39 cellular contexts compared by ENCODE assay signal in genomic region chr2:236289766-236290462, GRCh38. TPM values are rescaled to one million over a fixed set of nuclear protein-coding genes. Genes with fewer than 3 reads are reported as not detected.
"Had no signal": no experiment of that assay in that cellular context is flagged by ENCODE, and none has a peak within 500 bp of the region (broad histone marks: within the 10 kb centered on the region; RNA-seq: fewer than 3 reads in every experiment).

No MANE protein-coding gene starts in this region.

- DNase-seq: activated CD4-positive, alpha-beta memory T cell treated with anti-CD3 and anti-CD28 coated beads, Interleukin-2, amount 10 ng/mL, durations not matched to agents 7 days and 5 days; activated CD4-positive, alpha-beta T cell treated with anti-CD3 and anti-CD28 coated beads for 1 hour; activated CD4-positive, alpha-beta T cell treated with anti-CD3 and anti-CD28 coated beads for 48 hours; activated CD4-positive, CD25-positive, alpha-beta regulatory T cell; activated CD8-positive, alpha-beta memory T cell treated with anti-CD3 and anti-CD28 coated beads for 24 hours; activated CD8-positive, alpha-beta memory T cell treated with anti-CD3 and anti-CD28 coated beads, Interleukin-2, amount 10 ng/mL, durations not matched to agents 7 days and 5 days; activated effector memory CD4-positive, alpha-beta T cell treated with anti-CD3 and anti-CD28 coated beads, Interleukin-2, amount 50 U/mL, for 16 hours; activated naive CD4-positive, alpha-beta T cell; activated naive CD4-positive, alpha-beta T cell treated with anti-CD3 and anti-CD28 coated beads, Interleukin-2, amount 50 U/mL, for 16 hours; activated naive CD8-positive, alpha-beta T cell treated with anti-CD3 and anti-CD28 coated beads for 36 hours; activated T-cell treated with anti-CD3 and anti-CD28 coated beads, Interleukin-2, amount 50 U/mL, for 1 hour; activated T-cell treated with anti-CD3 and anti-CD28 coated beads, Interleukin-2, amount 50 U/mL, for 72 hours; amniotic stem cell; aorta; brain microvascular endothelial cell; Karpas-422; KBM-7; NCI-H1105 treated with DMSO at 0.1 percent for 48 hours; NCI-H1436; NCI-H1694; NCI-H1930; NCI-H2081 treated with DMSO at 0.1 percent for 48 hours; NCI-H226; NCI-H446 treated with DMSO at 0.1 percent for 48 hours; NCI-H524; NCI-H69; NCI-H82; NK-92 treated with Interleukin-12 subunit alpha and Interleukin-12 subunit beta, amount 100 ng/mL, for 24 hours; PC-9; SW 1271; T-helper 1 cell; T-helper 2 cell; T-helper 9 cell had no signal

- H2AFZ ChIP-seq: PC-9 had no signal

- H3K27ac ChIP-seq: brain microvascular endothelial cell, PC-9, RWPE1, VCaP had no signal

- H3K4me3 ChIP-seq: PC-9 had no signal

- FAIRE-seq: RCC 7860 had no signal

- H3K36me3 ChIP-seq: brain microvascular endothelial cell had no signal

- H3K27me3 ChIP-seq: brain microvascular endothelial cell had no signal

- H3K4me2 ChIP-seq: PC-9 had no signal

RNA-seq across cellular contexts. Expression of gene ASB18, which starts 25.7 kb away (rescaled TPM):
- total RNA-seq: activated CD4-positive, alpha-beta memory T cell treated with anti-CD3 and anti-CD28 coated beads, Interleukin-2, amount 10 ng/mL, durations not matched to agents 7 days and 5 days; activated CD8-positive, alpha-beta memory T cell treated with anti-CD3 and anti-CD28 coated beads, Interleukin-2, amount 10 ng/mL, durations not matched to agents 7 days and 5 days; activated naive CD8-positive, alpha-beta T cell treated with anti-CD3 and anti-CD28 coated beads for 36 hours; activated T-cell treated with anti-CD3 and anti-CD28 coated beads, Interleukin-2, amount 50 U/mL, for 72 hours; activated T-helper 17 cell treated with anti-CD3 and anti-CD28 coated beads, Interleukin-2, amount 50 U/mL, for 72 hours; aorta; MCF 10A had no signal
- polyA plus RNA-seq: aorta, IgD-negative memory B cell had no signal
